Comparison of ENCODE assay signal across 9 cellular contexts in genomic region chr9:6243746-6244145, GRCh38. TPM values are rescaled to one million over a fixed set of nuclear protein-coding genes. Genes with fewer than 3 reads are reported as not detected.
A peak's percentile ranks its signal among the peaks of the same experiment; 100 is the strongest.
DNase-seq lines count a peak whose midpoint lies in the region; TF ChIP-seq lines count a peak whose summit lies in the region.
"Had no signal": no experiment of that assay in that cellular context is flagged by ENCODE, and none has a peak within 500 bp of the region (broad histone marks: within the 10 kb centered on the region; RNA-seq: fewer than 3 reads in every experiment).

No MANE protein-coding gene starts in this region.

- H3K4me2 ChIP-seq in OCI-LY3 (ENCODE audit: low read length) (peak overlapping the region; percentile 20), smooth muscle cell (peak overlapping the region; percentile 49)

- H3K4me3 Mint-ChIP-seq in activated naive CD4-positive, alpha-beta T cell treated with anti-CD3 and anti-CD28 coated beads for 36 hours, result no peak overlapping the region
- no peak overlapping the region for H3K4me3 Mint-ChIP-seq in HFFc6

- no peak overlapping the region for H3K4me3 ChIP-seq in OCI-LY3 (ENCODE audit: low read length)
- H3K4me3 ChIP-seq in smooth muscle cell, result no peak overlapping the region

- H3K36me3 ChIP-seq in OCI-LY3 (replicated peaks; ENCODE audit: low read depth, low read length) (no peaks in the 10 kb centered on the region), smooth muscle cell (ENCODE audit: low read depth) (no peaks in the 10 kb centered on the region)

- intact Hi-C loops in activated naive CD4-positive, alpha-beta T cell treated with anti-CD3 and anti-CD28 coated beads for 36 hours (cut with micrococcal nuclease), result no loop called here

- H4K20me1 ChIP-seq in OCI-LY3 (ENCODE audit: insufficient read depth, low read length), result no peaks in the 10 kb centered on the region
- no peaks in the 10 kb centered on the region for H4K20me1 ChIP-seq in smooth muscle cell (ENCODE audit: low read depth)

- H3K4me1 Mint-ChIP-seq in activated naive CD4-positive, alpha-beta T cell treated with anti-CD3 and anti-CD28 coated beads for 36 hours (ENCODE audit: low read depth), result no peaks in the 10 kb centered on the region
- peaks cover 47% of the 10 kb centered on the region for H3K4me1 Mint-ChIP-seq in HFFc6 (ENCODE audit: low read depth)

- H3K27ac ChIP-seq in OCI-LY3 (ENCODE audit: low read length) (no peak overlapping the region), smooth muscle cell (ENCODE audit: low read depth) (peak overlapping the region; percentile 42)

- H3K9ac ChIP-seq in OCI-LY3 (ENCODE audit: low read length) (no peak overlapping the region), smooth muscle cell (ENCODE audit: low read depth) (no peak overlapping the region)

- no peak overlapping the region for H2AFZ ChIP-seq in OCI-LY3 (ENCODE audit: low read depth, low read length)
- no peak overlapping the region for H2AFZ ChIP-seq in smooth muscle cell (ENCODE audit: low read depth)

- peaks cover 17% of the 10 kb centered on the region for H3K27me3 Mint-ChIP-seq in activated naive CD4-positive, alpha-beta T cell treated with anti-CD3 and anti-CD28 coated beads for 36 hours (ENCODE audit: low read depth)
- H3K27me3 Mint-ChIP-seq in HFFc6 (ENCODE audit: insufficient read depth), result peaks cover 2% of the 10 kb centered on the region; the same call in 1 of the 2 replicates

- H3K79me2 ChIP-seq in OCI-LY3 (ENCODE audit: low read length) (no peaks in the 10 kb centered on the region), smooth muscle cell (ENCODE audit: low read depth) (no peaks in the 10 kb centered on the region)

- TF ChIP-seq CTCF in HFFc6 (IDR thresholded peaks at IDR 0.05), result no peak
- TF ChIP-seq CTCF in OCI-LY3 (IDR thresholded peaks at IDR 0.05; ENCODE audit: low read depth, low read length), result no peak
- no peak for TF ChIP-seq CTCF in smooth muscle cell (IDR thresholded peaks at IDR 0.05; ENCODE audit: borderline replicate concordance, insufficient read depth, poor library complexity, severe bottlenecking)

- no peaks in the 10 kb centered on the region for H3K27me3 ChIP-seq in OCI-LY3 (ENCODE audit: low read depth, low read length)
- no peaks in the 10 kb centered on the region for H3K27me3 ChIP-seq in smooth muscle cell (ENCODE audit: low read depth)

- CTCF ChIA-PET in activated naive CD4-positive, alpha-beta T cell treated with anti-CD3 and anti-CD28 coated beads for 36 hours (lab: Charles Lee), result no interaction called here

- no peaks in the 10 kb centered on the region for H3K9me3 ChIP-seq in OCI-LY3 (ENCODE audit: insufficient read depth, low read length)
- no peaks in the 10 kb centered on the region for H3K9me3 ChIP-seq in smooth muscle cell (replicated peaks; ENCODE audit: low read depth)

- no peaks in the 10 kb centered on the region for H3K9me3 Mint-ChIP-seq in activated naive CD4-positive, alpha-beta T cell treated with anti-CD3 and anti-CD28 coated beads for 36 hours
- H3K9me3 Mint-ChIP-seq in HFFc6, result no peaks in the 10 kb centered on the region

- peaks cover 10% of the 10 kb centered on the region for H3F3A ChIP-seq in smooth muscle cell (ENCODE audit: low read depth)

- H3K36me3 Mint-ChIP-seq in activated naive CD4-positive, alpha-beta T cell treated with anti-CD3 and anti-CD28 coated beads for 36 hours (ENCODE audit: low read depth), result no peaks in the 10 kb centered on the region
- peaks cover 7% of the 10 kb centered on the region for H3K36me3 Mint-ChIP-seq in HFFc6 (ENCODE audit: low read depth)

- H3K4me1 ChIP-seq in OCI-LY3 (ENCODE audit: low read length) (peaks cover 11% of the 10 kb centered on the region), smooth muscle cell (ENCODE audit: low read depth) (no peaks in the 10 kb centered on the region)

- no peak overlapping the region for H3K27ac Mint-ChIP-seq in activated naive CD4-positive, alpha-beta T cell treated with anti-CD3 and anti-CD28 coated beads for 36 hours
- peak overlapping the region; percentile 67; the same call in 1 of the 2 replicates for H3K27ac Mint-ChIP-seq in HFFc6

- peak; percentile 29 for DNase-seq in activated naive CD4-positive, alpha-beta T cell treated with anti-CD3 and anti-CD28 coated beads for 36 hours
- DNase-seq in activated naive CD4-positive, alpha-beta T cell (lab: John Stamatoyannopoulos, UW), result no peak
- peak; percentile 80 for DNase-seq in HFFc6
- no peak for DNase-seq in smooth muscle cell (lab: John Stamatoyannopoulos, UW; ENCODE audit: unreplicated experiment)
- DNase-seq in SW 1271 (lab: John Stamatoyannopoulos, UW), result no peak
- DNase-seq in mesenteric fat pad (ENCODE audit: low spot score), result no peak
- no peak for DNase-seq in DMS53 treated with DMSO at 0.1 percent for 48 hours (lab: John Stamatoyannopoulos, UW; ENCODE audit: unreplicated experiment)
- DNase-seq: AML-193 had no signal

RNA-seq across cellular contexts. Expression of gene IL33, which starts 28.1 kb away (rescaled TPM):
- not detected for total RNA-seq in activated naive CD4-positive, alpha-beta T cell treated with anti-CD3 and anti-CD28 coated beads for 36 hours
- total RNA-seq in HFFc6 (2021; fragmentation: NEBNext Ultra II Directional; extraction: Animal tissue kit (Norgen Biotek cat#: 25700)), result under 1 TPM in 1 of 6 experiments, not detected in 5; 0.09 TPM
- total RNA-seq in smooth muscle cell, result 14.4 and 18.8 TPM in 2 replicates
- 3.8 and 6.7 TPM in 2 replicates for polyA plus RNA-seq in smooth muscle cell
- 40.1 TPM for total RNA-seq in mesenteric fat pad

Comparison
In these comparisons a context has a peak if more than half of its experiments do, and no peak if none do; other contexts are left out.
1. DNase-seq: peak in activated naive CD4-positive, alpha-beta T cell treated with anti-CD3 and anti-CD28 coated beads for 36 hours (single experiment) and HFFc6 (single experiment); none in activated naive CD4-positive, alpha-beta T cell (0 of 4), smooth muscle cell (single experiment), SW 1271 (0 of 2), mesenteric fat pad (single experiment) and DMS53 treated with DMSO at 0.1 percent for 48 hours (single experiment).
2. RNA of gene IL33, which starts 28.1 kb away (total RNA-seq): 40.1 TPM in mesenteric fat pad (single experiment) and 14.4 to 18.8 TPM in smooth muscle cell; not detected in activated naive CD4-positive, alpha-beta T cell treated with anti-CD3 and anti-CD28 coated beads for 36 hours and 0.09 TPM in HFFc6; every median in the first group is over 10 times any median in the second.